Comparison of ENCODE assay signal across 16 cellular contexts in genomic region chr14:101248840-101249675, GRCh38.
DNase-seq lines count a peak whose midpoint lies in the region; ATAC-seq and TF ChIP-seq lines count a peak whose summit lies in the region.
"Had no signal": no experiment of that assay in that cellular context is flagged by ENCODE, and none has a peak within 500 bp of the region (broad histone marks: within the 10 kb centered on the region; RNA-seq: fewer than 3 reads in every experiment).

No MANE protein-coding gene starts in this region.

- H3K27ac ChIP-seq in right atrium auricular region (no peak overlapping the region), left ventricle myocardium inferior (replicated peaks) (no peak overlapping the region), coronary artery (no peak overlapping the region), neuronal stem cell (replicated peaks; ENCODE audit: low read length) (no peak overlapping the region), trophoblast cell (ENCODE audit: low read depth, low read length) (no peak overlapping the region)
- H3K27ac ChIP-seq: KMS-11, PC-9 had no signal

- H3K23ac ChIP-seq in neuronal stem cell (ENCODE audit: low read depth, low read length, poor library complexity) (no peak overlapping the region), trophoblast cell (ENCODE audit: low read length) (no peak overlapping the region)

- TF ChIP-seq CTCF in right atrium auricular region (IDR thresholded peaks at IDR 0.05) (no peak), left ventricle myocardium inferior (IDR thresholded peaks at IDR 0.05; ENCODE audit: borderline replicate concordance) (no peak), coronary artery (IDR thresholded peaks at IDR 0.05) (no peak)

- WGBS in neuronal stem cell (ENCODE audit: extremely low coverage in 2 of 2, insufficient read length in 2 of 2, insufficient replicate concordance in 1 of 2), 2 donors = no CpG with 5 or more reads among the region's 18 CpGs
- WGBS in trophoblast cell (ENCODE audit: extremely low coverage, insufficient coverage, insufficient read length) = no CpG with 5 or more reads among the region's 18 CpGs

- H3K18ac ChIP-seq in neuronal stem cell (ENCODE audit: low read length) (no peak overlapping the region), trophoblast cell (ENCODE audit: low read length) (no peak overlapping the region)

- H2BK12ac ChIP-seq in neuronal stem cell (ENCODE audit: low read length) = no peak overlapping the region
- H2BK12ac ChIP-seq in trophoblast cell (ENCODE audit: low read length) = no peak overlapping the region

- peak; percentile 30 for DNase-seq in right atrium auricular region (ENCODE audit: low spot score)
- DNase-seq in left ventricle myocardium inferior = no peak
- peak; percentile 47 for DNase-seq in coronary artery (ENCODE audit: low spot score)
- no peak for DNase-seq in neuronal stem cell (ENCODE audit: low spot score)
- DNase-seq in trophoblast cell = no peak
- no peak for DNase-seq in effector CD8-positive, alpha-beta T cell (lab: John Stamatoyannopoulos, UW)
- DNase-seq: CD4-positive, alpha-beta memory T cell; NCI-H1092 treated with DMSO at 0.1 percent for 48 hours; NCI-H187; NCI-H2171; NCI-H446 treated with DMSO at 0.1 percent for 48 hours; NCI-H774; PC-9 had no signal

- H3K79me2 ChIP-seq in trophoblast cell (ENCODE audit: control insufficient read depth, insufficient read depth, low read length, poor library complexity) = no peaks in the 10 kb centered on the region

- H3K14ac ChIP-seq in neuronal stem cell (ENCODE audit: low read length) (peak overlapping the region; percentile 2), trophoblast cell (ENCODE audit: low read length) (no peak overlapping the region)

- H2AK5ac ChIP-seq in neuronal stem cell (ENCODE audit: low read depth, low read length) = no peak overlapping the region
- no peak overlapping the region for H2AK5ac ChIP-seq in trophoblast cell (ENCODE audit: low read length)

- H2AFZ ChIP-seq in neuronal stem cell (ENCODE audit: low read length) (no peak overlapping the region), trophoblast cell (ENCODE audit: insufficient read depth, low read length, poor library complexity) (no peak overlapping the region)
- H2AFZ ChIP-seq: PC-9 had no signal

- H3K4ac ChIP-seq in neuronal stem cell (ENCODE audit: low read length) (no peak overlapping the region), trophoblast cell (ENCODE audit: low read depth, low read length) (no peak overlapping the region)

- no peaks in the 10 kb centered on the region for H3K27me3 ChIP-seq in right atrium auricular region
- H3K27me3 ChIP-seq in left ventricle myocardium inferior (ENCODE audit: low read depth) = peaks cover 57% of the 10 kb centered on the region
- H3K27me3 ChIP-seq in neuronal stem cell (ENCODE audit: control insufficient read depth in 3 of 3, insufficient read depth in 3 of 3, low read depth in 1 of 3, low read length in 3 of 3) = peaks cover 0 to 1% (median 0%) of the 10 kb centered on the region in 3 experiments
- no peaks in the 10 kb centered on the region for H3K27me3 ChIP-seq in trophoblast cell (ENCODE audit: insufficient read depth, low read length)

- H2BK15ac ChIP-seq in neuronal stem cell (ENCODE audit: low read length) = no peak overlapping the region

- no peaks in the 10 kb centered on the region for H3K36me3 ChIP-seq in right atrium auricular region
- H3K36me3 ChIP-seq in left ventricle myocardium inferior = no peaks in the 10 kb centered on the region
- H3K36me3 ChIP-seq in neuronal stem cell (replicated peaks in 1 of 2; ENCODE audit: control insufficient read depth in 2 of 2, insufficient read depth in 2 of 2, low read length in 2 of 2) = no peaks in the 10 kb centered on the region
- H3K36me3 ChIP-seq in trophoblast cell (ENCODE audit: control insufficient read depth in 1 of 2, insufficient read depth in 2 of 2, low read length in 2 of 2) = no peaks in the 10 kb centered on the region

- H4K8ac ChIP-seq in neuronal stem cell (ENCODE audit: low read depth, low read length) = no peak overlapping the region
- H4K8ac ChIP-seq in trophoblast cell (ENCODE audit: low read depth, low read length) = no peak overlapping the region

- H4K91ac ChIP-seq in neuronal stem cell (ENCODE audit: low read depth, low read length, poor library complexity) (no peak overlapping the region), trophoblast cell (ENCODE audit: low read depth, low read length) (no peak overlapping the region)

- H3K4me3 ChIP-seq in right atrium auricular region (no peak overlapping the region), left ventricle myocardium inferior (no peak overlapping the region), coronary artery (no peak overlapping the region), neuronal stem cell (ENCODE audit: low read length in 2 of 2) (no peak overlapping the region), trophoblast cell (ENCODE audit: low read depth, low read length) (no peak overlapping the region)
- H3K4me3 ChIP-seq: PC-9 had no signal

- intact Hi-C loops in left ventricle myocardium inferior (cut with micrococcal nuclease) = no loop called here

- no peak overlapping the region for H2BK5ac ChIP-seq in neuronal stem cell (ENCODE audit: low read length)
- H2BK5ac ChIP-seq in trophoblast cell (ENCODE audit: low read depth, low read length, poor library complexity) = no peak overlapping the region

- H3K9me3 ChIP-seq in right atrium auricular region (no peaks in the 10 kb centered on the region), left ventricle myocardium inferior (replicated peaks) (no peaks in the 10 kb centered on the region), neuronal stem cell (replicated peaks in 1 of 2; ENCODE audit: control insufficient read depth in 2 of 2, insufficient read depth in 1 of 2, low read depth in 1 of 2, low read length in 2 of 2) (peaks cover 0 to 2% of the 10 kb centered on the region in 2 donors), trophoblast cell (ENCODE audit: insufficient read depth, low read depth, low read length) (peaks cover 2% of the 10 kb centered on the region)

- H3K79me1 ChIP-seq in neuronal stem cell (ENCODE audit: low read depth, low read length) (no peaks in the 10 kb centered on the region), trophoblast cell (ENCODE audit: low read length) (no peaks in the 10 kb centered on the region)

- no peak overlapping the region for H3K9ac ChIP-seq in neuronal stem cell (ENCODE audit: low read depth, low read length, poor library complexity)
- no peak overlapping the region for H3K9ac ChIP-seq in trophoblast cell (ENCODE audit: low read length)
- H3K9ac ChIP-seq: KMS-11 had no signal

- H3K4me1 ChIP-seq in right atrium auricular region = no peaks in the 10 kb centered on the region
- H3K4me1 ChIP-seq in left ventricle myocardium inferior = no peaks in the 10 kb centered on the region
- no peaks in the 10 kb centered on the region for H3K4me1 ChIP-seq in neuronal stem cell (ENCODE audit: control insufficient read depth in 2 of 2, insufficient read depth in 1 of 2, low read depth in 1 of 2, low read length in 2 of 2)
- H3K4me1 ChIP-seq in trophoblast cell (ENCODE audit: control insufficient read depth in 1 of 2, insufficient read depth in 2 of 2, low read length in 2 of 2) = no peaks in the 10 kb centered on the region

- H3K4me2 ChIP-seq in neuronal stem cell (ENCODE audit: insufficient read depth, low read length, poor library complexity, severe bottlenecking) (no peak overlapping the region), trophoblast cell (ENCODE audit: low read length) (no peak overlapping the region)
- H3K4me2 ChIP-seq: KMS-11, PC-9 had no signal

- H4K12ac ChIP-seq in trophoblast cell (ENCODE audit: low read depth, low read length) = no peak overlapping the region

- ATAC-seq in GM21529 (IDR thresholded peaks at IDR 0.05; ENCODE audit: unreplicated experiment) = no peak
- ATAC-seq: HepG2 had no signal

- H2BK120ac ChIP-seq in neuronal stem cell (ENCODE audit: low read depth, low read length) = no peak overlapping the region
- H2BK120ac ChIP-seq in trophoblast cell (ENCODE audit: insufficient read depth, low read length, poor library complexity) = no peak overlapping the region

Comparison
In these comparisons a context has a peak if more than half of its experiments do, and no peak if none do; other contexts are left out.
1. DNase-seq: peak in right atrium auricular region (single experiment) and coronary artery (single experiment); none in left ventricle myocardium inferior (single experiment), neuronal stem cell (single experiment), trophoblast cell (0 of 2) and effector CD8-positive, alpha-beta T cell (single experiment).